Comparison of ENCODE assay signal across 10 cellular contexts in genomic region chr11:27468643-27469332, GRCh38. TPM values are rescaled to one million over a fixed set of nuclear protein-coding genes. Genes with fewer than 3 reads are reported as not detected.
DNase-seq lines count a peak whose midpoint lies in the region; ATAC-seq and TF ChIP-seq lines count a peak whose summit lies in the region.
"Had no signal": no experiment of that assay in that cellular context is flagged by ENCODE, and none has a peak within 500 bp of the region (broad histone marks: within the 10 kb centered on the region; RNA-seq: fewer than 3 reads in every experiment).

No MANE protein-coding gene starts in this region.

- CTCF ChIA-PET in GM10248 (lab: Yijun Ruan, JAX) = interaction anchor here (1.2 kb wide), 1 partner anchor 17 kb away, joined by 3 read pairs; no protein-coding TSS in a partner anchor

- H3K27me3 ChIP-seq in H7 (ENCODE audit: control insufficient read depth, insufficient read depth, low read length) (no peaks in the 10 kb centered on the region), adrenal gland (no peaks in the 10 kb centered on the region), right cardiac atrium (ENCODE audit: control insufficient read depth, insufficient read depth) (no peaks in the 10 kb centered on the region), rectal smooth muscle tissue (ENCODE audit: control insufficient read depth, insufficient read depth, low read length) (no peaks in the 10 kb centered on the region)

- TF ChIP-seq POLR2A in adrenal gland (IDR thresholded peaks at IDR 0.05) = peak in 1 of 2 donors; percentile 6

- H3K9ac ChIP-seq in rectal smooth muscle tissue (ENCODE audit: low read length) = no peak overlapping the region

- TF ChIP-seq CTCF in adrenal gland (IDR thresholded peaks at IDR 0.05) (no peak), GM10248 (IDR thresholded peaks at IDR 0.05; ENCODE audit: control extremely low read depth, extremely low read depth, low read depth, missing control alignments) (no peak)

- WGBS in adrenal gland, 4 donors = 38 to 54% (median 48%) methylated on average over 10 of the region's 10 CpGs
- WGBS in right cardiac atrium = 67% methylated on average over 10 of the region's 10 CpGs

- intact Hi-C loops in adrenal gland (cut with DNase I) (loop anchor here in 1 of 2 donors (10.0 kb wide), 1 partner anchor 74 kb away; no protein-coding TSS in a partner anchor), right cardiac atrium (cut with DNase I) (loop anchor here in 2 of 4 donors (10.0 kb wide), 1 partner anchor 74 kb away; no protein-coding TSS in a partner anchor)

- ATAC-seq in right cardiac atrium = no peak
- ATAC-seq in HG02610 (IDR thresholded peaks at IDR 0.05; ENCODE audit: unreplicated experiment) = no peak
- ATAC-seq: activated naive CD8-positive, alpha-beta T cell treated with anti-CD3 and anti-CD28 coated beads, Interleukin-2, amount 50 U/mL, for 24 hours had no signal

- H3K9me3 ChIP-seq in adrenal gland (replicated peaks in 1 of 3) = no peaks in the 10 kb centered on the region
- no peaks in the 10 kb centered on the region for H3K9me3 ChIP-seq in right cardiac atrium (ENCODE audit: control insufficient read depth, low read length)

- H3K4me3 ChIP-seq in H7 (ENCODE audit: insufficient read depth, low read depth, low read length) (peak overlapping the region; percentile 4; the same call in 1 of the 2 replicates), adrenal gland (peak overlapping the region in 1 of 4 donors; percentile 30), right cardiac atrium (ENCODE audit: low read length) (peak overlapping the region; percentile 78), rectal smooth muscle tissue (ENCODE audit: low read length) (peak overlapping the region; percentile 5)

- no peaks in the 10 kb centered on the region; the same call in 1 of the 2 replicates for H3K36me3 ChIP-seq in H7 (replicated peaks; ENCODE audit: control insufficient read depth, insufficient read depth, low read length)
- no peaks in the 10 kb centered on the region for H3K36me3 ChIP-seq in adrenal gland (replicated peaks in 1 of 2)
- H3K36me3 ChIP-seq in rectal smooth muscle tissue (ENCODE audit: control insufficient read depth, insufficient read depth, low read length) = no peaks in the 10 kb centered on the region

- DNase-seq in H7 (no peak), adrenal gland (peak in 2 of 7 donors; percentile 17 to 19), right cardiac atrium (no peak), GM10248 (ENCODE audit: extremely low spot score) (no peak), RPMI8226 (no peak)
- no peak for DNase-seq in stimulated activated CD4-positive, alpha-beta T cell treated with anti-CD3 and anti-CD28 coated beads, Interleukin-2, amount 100 ng/mL, for 24 hours
- DNase-seq: activated CD4-positive, CD25-positive, alpha-beta regulatory T cell; activated naive CD8-positive, alpha-beta T cell treated with anti-CD3 and anti-CD28 coated beads, Interleukin-2, amount 50 U/mL, for 24 hours had no signal

- POLR2A ChIA-PET in GM10248 (lab: Yijun Ruan, JAX) = no interaction called here

- H3K4me1 ChIP-seq in adrenal gland (replicated peaks in 1 of 2) (peaks cover 33 to 72% of the 10 kb centered on the region in 2 donors), right cardiac atrium (ENCODE audit: control insufficient read depth, insufficient read depth, low read length) (peaks cover 4% of the 10 kb centered on the region), rectal smooth muscle tissue (ENCODE audit: control insufficient read depth, insufficient read depth, low read length) (peaks cover 28% of the 10 kb centered on the region)

- H3K27ac ChIP-seq in adrenal gland = peak overlapping the region in 4 of 5 donors; percentile 33 to 80 (median 69)
- peak overlapping the region; percentile 28 for H3K27ac ChIP-seq in right cardiac atrium (ENCODE audit: low read length)
- H3K27ac ChIP-seq in rectal smooth muscle tissue (ENCODE audit: low read depth, low read length) = peak overlapping the region; percentile 23

RNA-seq across cellular contexts. Expression of gene LGR4, which starts 3.8 kb away (rescaled TPM):
- total RNA-seq in H7 (2014; rRNA removed; shearing (Covaris generic)) = 51.1 and 77.6 TPM in 2 replicates
- total RNA-seq in adrenal gland = 10 to 100 TPM; 17.3 to 78.3 (median 44.6) TPM
- 10 to 100 TPM in 1 of 3 donors, 1 to 10 TPM in 2; 7.3 to 36.8 (median 9.9) TPM for polyA plus RNA-seq in adrenal gland
- total RNA-seq in right cardiac atrium = 10 to 100 TPM; 41.0 to 50.6 (median 42.9) TPM
- 16.0 TPM for polyA plus RNA-seq in right cardiac atrium

RNA-seq across cellular contexts. Expression of gene LIN7C, which starts 37.8 kb away (rescaled TPM):
- total RNA-seq in H7 (2014; rRNA removed; shearing (Covaris generic)) = 36.3 and 43.7 TPM in 2 replicates
- total RNA-seq in adrenal gland (10 to 100 TPM; 25.5 to 53.4 (median 41.3) TPM), right cardiac atrium (10 to 100 TPM; 18.0 to 25.2 (median 19.8) TPM)
- polyA plus RNA-seq in adrenal gland (10 to 100 TPM in 1 of 3 donors, 1 to 10 TPM in 2; 7.2 to 20.3 (median 7.8) TPM), right cardiac atrium (7.6 TPM)
